8 cellular contexts compared by ENCODE assay signal in genomic region chr12:12704593-12705230, GRCh38. TPM values are rescaled to one million over a fixed set of nuclear protein-coding genes. Genes with fewer than 3 reads are reported as not detected.
DNase-seq lines count a peak whose midpoint lies in the region; ATAC-seq and TF ChIP-seq lines count a peak whose summit lies in the region.

No MANE protein-coding gene starts in this region.

- no peaks in the 10 kb centered on the region for H3K9me3 ChIP-seq in left ventricle myocardium inferior (replicated peaks)

- H3K4me1 ChIP-seq in left ventricle myocardium inferior = peaks cover 6% of the 10 kb centered on the region

- intact Hi-C loops in left ventricle myocardium inferior (cut with micrococcal nuclease) = loop anchor here (5.0 to 10.0 kb wide), 2 partner anchors 60 to 327 kb away; no protein-coding TSS in a partner anchor

- peak; percentile 82 for TF ChIP-seq CTCF in left ventricle myocardium inferior (IDR thresholded peaks at IDR 0.05; ENCODE audit: borderline replicate concordance)

- no peaks in the 10 kb centered on the region for H3K27me3 ChIP-seq in left ventricle myocardium inferior (ENCODE audit: low read depth)

- ATAC-seq in GM18907 (IDR thresholded peaks at IDR 0.05; ENCODE audit: unreplicated experiment) (peak; percentile 64), HG03558 (IDR thresholded peaks at IDR 0.05; ENCODE audit: extremely low read depth, unreplicated experiment) (peak; percentile 63)

- no peaks in the 10 kb centered on the region for H3K36me3 ChIP-seq in left ventricle myocardium inferior

- no peak overlapping the region for H3K4me3 ChIP-seq in left ventricle myocardium inferior

- peak; percentile 34 for DNase-seq in COLO668 (lab: John Stamatoyannopoulos, UW; ENCODE audit: unreplicated experiment)
- DNase-seq in NCI-H748 (lab: John Stamatoyannopoulos, UW; ENCODE audit: unreplicated experiment) = peak; percentile 86
- peak; percentile 86 for DNase-seq in amniotic stem cell (lab: John Stamatoyannopoulos, UW)
- DNase-seq in left ventricle myocardium inferior = no peak
- DNase-seq in renal cortical epithelial cell (ENCODE audit: low read depth) = peak; percentile 92
- DNase-seq in activated T-cell treated with anti-CD3 and anti-CD28 coated beads for 4 hours = no peak

- H3K27ac ChIP-seq in left ventricle myocardium inferior (replicated peaks) = no peak overlapping the region

RNA-seq across cellular contexts. Expression of gene GPR19, which starts 8.7 kb away (rescaled TPM):
- not detected for total RNA-seq in left ventricle myocardium inferior
- 0.15 TPM in 1 of 2 replicates, not detected in the other for total RNA-seq in renal cortical epithelial cell

RNA-seq across cellular contexts. Expression of gene CDKN1B, which starts 12.5 kb away (rescaled TPM):
- 36.3 TPM for total RNA-seq in left ventricle myocardium inferior
- 22.7 and 24.5 TPM in 2 replicates for total RNA-seq in renal cortical epithelial cell

Comparison
In these comparisons a context has a peak if more than half of its experiments do, and no peak if none do; other contexts are left out.
1. DNase-seq: peak in COLO668 (single experiment), NCI-H748 (single experiment), amniotic stem cell (single experiment) and renal cortical epithelial cell (single experiment); none in left ventricle myocardium inferior (single experiment) and activated T-cell treated with anti-CD3 and anti-CD28 coated beads for 4 hours (single experiment).